Comparison of ENCODE assay signal across 22 cellular contexts in the genomic region with DNA sequence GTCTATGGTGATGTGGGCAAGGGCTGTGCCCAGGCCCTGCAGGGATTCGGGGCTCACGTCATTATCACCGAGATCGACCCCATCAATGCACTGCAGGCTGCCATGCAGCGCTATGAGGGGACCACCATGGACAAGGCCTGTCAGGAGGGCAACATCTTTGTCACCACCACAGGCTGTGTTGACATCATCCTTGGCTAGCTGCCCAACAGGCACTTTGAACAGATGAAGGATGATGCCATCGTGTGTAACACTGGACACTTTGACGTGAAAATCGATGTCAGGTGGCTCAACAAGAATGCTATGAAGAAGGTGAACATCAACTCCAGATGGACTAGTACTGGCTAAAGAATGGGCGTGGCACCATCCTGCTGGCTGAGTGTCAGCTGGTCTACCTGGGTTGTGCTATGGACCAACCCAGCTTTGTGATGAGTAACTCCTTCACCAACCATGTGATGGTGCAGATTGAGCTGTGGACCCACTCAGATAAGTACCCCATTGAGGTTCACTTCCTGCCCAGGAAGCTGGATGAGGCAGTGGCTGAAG. TPM values are rescaled to one million over a fixed set of nuclear protein-coding genes. Genes with fewer than 3 reads are reported as not detected.
A peak's percentile ranks its signal among the peaks of the same experiment; 100 is the strongest.
DNase-seq lines count a peak whose midpoint lies in the region; ATAC-seq and TF ChIP-seq lines count a peak whose summit lies in the region.
"Had no signal": no experiment of that assay in that cellular context is flagged by ENCODE, and none has a peak within 500 bp of the region (broad histone marks: within the 10 kb centered on the region; RNA-seq: fewer than 3 reads in every experiment).

No MANE protein-coding gene starts in this region.

- no peaks in the 10 kb centered on the region for H3K36me3 Mint-ChIP-seq in CD4-positive, alpha-beta T cell (ENCODE audit: low read depth)
- H3K36me3 Mint-ChIP-seq: CD14-positive monocyte, neural progenitor cell had no signal

- peak; percentile 11 for ATAC-seq in foreskin keratinocyte
- no peak for ATAC-seq in CD4-positive, alpha-beta T cell (ENCODE audit: poor library complexity)
- ATAC-seq in GM21825 (IDR thresholded peaks at IDR 0.05; ENCODE audit: unreplicated experiment), result no peak
- ATAC-seq: heart left ventricle, left lung, Right ventricle myocardium inferior had no signal

- H3K27me3 Mint-ChIP-seq in CD4-positive, alpha-beta T cell, result no peaks in the 10 kb centered on the region

- TF ChIP-seq CTCF in foreskin keratinocyte (conservative IDR thresholded peaks at IDR 0.05), result no peak
- no peak for TF ChIP-seq CTCF in CD4-positive, alpha-beta T cell (IDR thresholded peaks at IDR 0.05)

- DNase-seq in SHP77 (lab: John Stamatoyannopoulos, UW) (peak; percentile 3 to 12), SHP77 treated with DMSO at 0.1 percent for 48 hours (lab: John Stamatoyannopoulos, UW) (no peak), EL (peak; percentile 22), RKO (ENCODE audit: low spot score) (peak; percentile 54), foreskin keratinocyte (peak in 1 of 2 donors; percentile 21), NCI-H1694 (lab: John Stamatoyannopoulos, UW) (no peak)
- no peak for DNase-seq in CD4-positive, alpha-beta T cell
- DNase-seq: ACHN; activated CD4-positive, alpha-beta T cell treated with anti-CD3 and anti-CD28 coated beads, Interleukin-2, amount 10 ng/mL, durations not matched to agents 24 days and 14 days; activated CD8-positive, alpha-beta memory T cell treated with anti-CD3 and anti-CD28 coated beads, Interleukin-2, amount 50 U/mL, for 4 hours; activated gamma-delta T cell; cortex of kidney; DMS79 treated with DMSO at 0.1 percent for 48 hours; heart left ventricle; left lung; NCI-H1436; NCI-H226; testis had no signal

- intact Hi-C loops in CD4-positive, alpha-beta T cell (cut with DNase I, micrococcal nuclease), result no loop called here

- H3K9me3 Mint-ChIP-seq in CD4-positive, alpha-beta T cell, result no peaks in the 10 kb centered on the region
- H3K9me3 Mint-ChIP-seq: activated CD4-positive, alpha-beta T cell treated with anti-CD3 and anti-CD28 coated beads, Interleukin-2, amount 10 ng/mL, durations not matched to agents 24 days and 14 days; neural progenitor cell had no signal

- H3K27ac ChIP-seq in foreskin keratinocyte, result no peak overlapping the region
- H3K27ac ChIP-seq in CD4-positive, alpha-beta T cell (ENCODE audit: low read depth, low read length), result no peak overlapping the region
- H3K27ac ChIP-seq: heart left ventricle, left lung, neural progenitor cell, testis had no signal

- no peaks in the 10 kb centered on the region for H3K4me1 ChIP-seq in foreskin keratinocyte
- H3K4me1 ChIP-seq: heart left ventricle, left lung, neural progenitor cell, testis had no signal

- no peak overlapping the region for H3K27ac Mint-ChIP-seq in CD4-positive, alpha-beta T cell
- H3K27ac Mint-ChIP-seq: activated CD4-positive, alpha-beta T cell treated with anti-CD3 and anti-CD28 coated beads, Interleukin-2, amount 10 ng/mL, durations not matched to agents 24 days and 14 days; neural progenitor cell had no signal

- H3K4me1 Mint-ChIP-seq in CD4-positive, alpha-beta T cell (ENCODE audit: low read depth), result no peaks in the 10 kb centered on the region
- H3K4me1 Mint-ChIP-seq: activated CD4-positive, alpha-beta T cell treated with anti-CD3 and anti-CD28 coated beads, Interleukin-2, amount 10 ng/mL, durations not matched to agents 24 days and 14 days; CD14-positive monocyte; neural progenitor cell had no signal

- CTCF ChIA-PET in CD4-positive, alpha-beta T cell (lab: Charles Lee), result no interaction called here

- no peaks in the 10 kb centered on the region for H3K9me3 ChIP-seq in CD4-positive, alpha-beta T cell (ENCODE audit: control insufficient read depth, low read length)
- H3K9me3 ChIP-seq: heart left ventricle, left lung, testis had no signal

- no peaks in the 10 kb centered on the region for H3K27me3 ChIP-seq in foreskin keratinocyte
- no peaks in the 10 kb centered on the region for H3K27me3 ChIP-seq in CD4-positive, alpha-beta T cell (ENCODE audit: control insufficient read depth, insufficient read depth, low read length)
- H3K27me3 ChIP-seq: heart left ventricle, left lung, neural progenitor cell, testis had no signal

- POLR2A ChIA-PET in CD4-positive, alpha-beta T cell (lab: Charles Lee), result no interaction called here

- no peak overlapping the region for H3K4me3 Mint-ChIP-seq in CD4-positive, alpha-beta T cell
- H3K4me3 Mint-ChIP-seq: activated CD4-positive, alpha-beta T cell treated with anti-CD3 and anti-CD28 coated beads, Interleukin-2, amount 10 ng/mL, durations not matched to agents 24 days and 14 days; CD14-positive monocyte; neural progenitor cell had no signal

RNA-seq across cellular contexts. Expression of gene USP8, which starts 6.1 kb away (rescaled TPM):
- total RNA-seq in foreskin keratinocyte, result 40.3 and 43.0 TPM in 2 replicates
- 11.7 and 13.3 TPM in 2 replicates for polyA plus RNA-seq in foreskin keratinocyte
- 10 to 100 TPM; 48.9 to 50.0 TPM for total RNA-seq in CD4-positive, alpha-beta T cell

Comparison
In these comparisons a context has a peak if more than half of its experiments do, and no peak if none do; other contexts are left out.
1. DNase-seq: peak in SHP77 (2 of 2), EL (single experiment) and RKO (single experiment); none in SHP77 treated with DMSO at 0.1 percent for 48 hours (single experiment), CD4-positive, alpha-beta T cell (0 of 10) and NCI-H1694 (single experiment).